20 cellular contexts compared by ENCODE assay signal in genomic region chr10:93954726-93955363, GRCh38. TPM values are rescaled to one million over a fixed set of nuclear protein-coding genes. Genes with fewer than 3 reads are reported as not detected.
DNase-seq lines count a peak whose midpoint lies in the region; ATAC-seq, FAIRE-seq and TF ChIP-seq lines count a peak whose summit lies in the region.
"Had no signal": no experiment of that assay in that cellular context is flagged by ENCODE, and none has a peak within 500 bp of the region (broad histone marks: within the 10 kb centered on the region; RNA-seq: fewer than 3 reads in every experiment).

No MANE protein-coding gene starts in this region.

- no peak overlapping the region for H3K4me2 ChIP-seq in endothelial cell of umbilical vein (ENCODE audit: insufficient read depth, low read length)
- H3K4me2 ChIP-seq: neural progenitor cell had no signal

- CTCF ChIA-PET in endothelial cell of umbilical vein (lab: Charles Lee), result interaction anchor here (1.2 kb wide), 2 partner anchors 9 to 20 kb away, joined by 4 to 7 read pairs; no protein-coding TSS in a partner anchor

- TF ChIP-seq EP300 in esophagus muscularis mucosa (IDR thresholded peaks at IDR 0.05), result no peak

- no peak for ATAC-seq in GM18502 (IDR thresholded peaks at IDR 0.05; ENCODE audit: poor library complexity, unreplicated experiment)
- ATAC-seq: activated CD8-positive, alpha-beta memory T cell treated with anti-CD3 and anti-CD28 coated beads, Interleukin-2, amount 10 ng/mL, durations not matched to agents 7 days and 5 days; heart right ventricle; T-cell had no signal

- peak; percentile 92 for FAIRE-seq in RCC 7860 (lab: Jason Lieb, UNC)
- no peak for FAIRE-seq in endothelial cell of umbilical vein (lab: Jason Lieb, UNC)
- FAIRE-seq: colon had no signal

- TF ChIP-seq CTCF in endothelial cell of umbilical vein (IDR thresholded peaks at IDR 0.05; ENCODE audit: extremely low read depth in 1 of 2, insufficient read depth in 1 of 2, low read depth in 1 of 2, low read length in 2 of 2), result no peak
- no peak for TF ChIP-seq CTCF in esophagus muscularis mucosa (IDR thresholded peaks at IDR 0.05)

- H3K9me1 ChIP-seq in endothelial cell of umbilical vein (replicated peaks; ENCODE audit: control insufficient read depth, extremely low read depth, insufficient read depth, low read length), result no peaks in the 10 kb centered on the region

- H3K79me2 ChIP-seq in endothelial cell of umbilical vein (ENCODE audit: control insufficient read depth, insufficient read depth, low read length), result no peaks in the 10 kb centered on the region

- intact Hi-C loops in endothelial cell of umbilical vein (cut with micrococcal nuclease), result no loop called here
- intact Hi-C loops in esophagus muscularis mucosa (cut with DNase I), result no loop called here

- H3K4me3 ChIP-seq in endothelial cell of umbilical vein (replicated peaks in 1 of 3; ENCODE audit: insufficient read depth in 1 of 3, low read depth in 1 of 3, low read length in 3 of 3), result no peak overlapping the region
- no peak overlapping the region for H3K4me3 ChIP-seq in esophagus muscularis mucosa
- H3K4me3 ChIP-seq: heart right ventricle, neural progenitor cell, Peyer's patch had no signal

- H3K36me3 ChIP-seq in endothelial cell of umbilical vein (ENCODE audit: control insufficient read depth in 2 of 2, extremely low read depth in 1 of 2, insufficient read depth in 2 of 2, low read length in 2 of 2), result no peaks in the 10 kb centered on the region
- no peaks in the 10 kb centered on the region for H3K36me3 ChIP-seq in esophagus muscularis mucosa
- H3K36me3 ChIP-seq: BE2C, heart right ventricle, neural progenitor cell, Peyer's patch had no signal

- TF ChIP-seq POLR2A in endothelial cell of umbilical vein (IDR thresholded peaks at IDR 0.05; ENCODE audit: low read depth, low read length) (no peak), esophagus muscularis mucosa (IDR thresholded peaks at IDR 0.05; ENCODE audit: low read depth) (no peak)

- 91% methylated on average over 5 of the region's 5 CpGs for WGBS in esophagus muscularis mucosa

- H3K27ac ChIP-seq in endothelial cell of umbilical vein (ENCODE audit: insufficient read depth, low read depth, low read length) (no peak overlapping the region), esophagus muscularis mucosa (replicated peaks in 1 of 4) (no peak overlapping the region)
- H3K27ac ChIP-seq: heart right ventricle, neural progenitor cell, Peyer's patch had no signal

- no peaks in the 10 kb centered on the region for H4K20me1 ChIP-seq in endothelial cell of umbilical vein (replicated peaks; ENCODE audit: control insufficient read depth, extremely low read depth, insufficient read depth, low read length)

- DNase-seq in GM04503 (ENCODE audit: low read depth) (peak; percentile 13), RCC 7860 (ENCODE audit: low spot score) (peak; percentile 60), endothelial cell of umbilical vein (ENCODE audit: low read depth, low spot score) (no peak), renal cortical epithelial cell (ENCODE audit: low read depth) (peak; percentile 6), esophagus muscularis mucosa (ENCODE audit: extremely low spot score) (no peak), H4 (ENCODE audit: low spot score) (no peak), GM03348 (ENCODE audit: low spot score) (no peak)
- DNase-seq: activated CD8-positive, alpha-beta memory T cell treated with anti-CD3 and anti-CD28 coated beads, Interleukin-2, amount 10 ng/mL, durations not matched to agents 7 days and 5 days; activated effector memory CD4-positive, alpha-beta T cell treated with Interleukin-2 at 50 U/mL for 16 hours; amygdala; BE2C; heart right ventricle; midbrain; NCI-H748 treated with DMSO at 0.1 percent for 48 hours; Peyer's patch; retina; T-cell had no signal

- H3K9me3 ChIP-seq in endothelial cell of umbilical vein (replicated peaks; ENCODE audit: control insufficient read depth, insufficient read depth, low read length), result no peaks in the 10 kb centered on the region
- H3K9me3 ChIP-seq in esophagus muscularis mucosa, result no peaks in the 10 kb centered on the region
- H3K9me3 ChIP-seq: BE2C, heart right ventricle, Peyer's patch had no signal

- POLR2A ChIA-PET in endothelial cell of umbilical vein (lab: Charles Lee), result no interaction called here

- H2AFZ ChIP-seq in endothelial cell of umbilical vein (ENCODE audit: low read depth, low read length), result no peak overlapping the region
- H2AFZ ChIP-seq: neural progenitor cell had no signal

- BruUV-seq in endothelial cell of umbilical vein (replicated peaks; lab: Mats Ljungman, UMichigan), result no TSS peak

- H3K4me1 ChIP-seq in endothelial cell of umbilical vein (ENCODE audit: control insufficient read depth, extremely low read depth, insufficient read depth, low read length) (no peaks in the 10 kb centered on the region), esophagus muscularis mucosa (no peaks in the 10 kb centered on the region)
- H3K4me1 ChIP-seq: BE2C, neural progenitor cell, Peyer's patch had no signal

- dilution Hi-C loops in endothelial cell of umbilical vein (cut with MboI; ENCODE audit: extremely low pct_ligation_motif_present, low sequenced_read_pairs), result no loop called here

- H3K27me3 ChIP-seq in endothelial cell of umbilical vein (ENCODE audit: control insufficient read depth in 2 of 2, insufficient read depth in 2 of 2, low read length in 2 of 2), result no peaks in the 10 kb centered on the region
- no peaks in the 10 kb centered on the region for H3K27me3 ChIP-seq in esophagus muscularis mucosa
- H3K27me3 ChIP-seq: BE2C, heart right ventricle, neural progenitor cell, Peyer's patch had no signal

- no peak overlapping the region for H3K9ac ChIP-seq in endothelial cell of umbilical vein (replicated peaks; ENCODE audit: extremely low read depth, insufficient read depth, low read length)
- H3K9ac ChIP-seq: neural progenitor cell had no signal

TF ChIP-seq in endothelial cell of umbilical vein, 7 proteins besides CTCF, POLR2A, EP300 and RAD21:
- no peak for TF ChIP-seq MAX (IDR thresholded peaks at IDR 0.05; ENCODE audit: insufficient read depth, insufficient read length)
- peak; percentile 88 for TF ChIP-seq FOS (IDR thresholded peaks at IDR 0.05; ENCODE audit: borderline replicate concordance, insufficient read depth, low read length)
- no peak for TF ChIP-seq GATA2 (IDR thresholded peaks at IDR 0.05; ENCODE audit: insufficient read depth, insufficient read length, low read depth, low read length)

RNA-seq across cellular contexts. Expression of gene PLCE1, which starts 38.9 kb away (rescaled TPM):
- total RNA-seq in endothelial cell of umbilical vein (0.04 and 0.05 TPM in 2 replicates), renal cortical epithelial cell (1.4 and 4.4 TPM in 2 replicates), esophagus muscularis mucosa (10 to 100 TPM; 17.7 to 26.7 (median 20.8) TPM)
- polyA plus RNA-seq in endothelial cell of umbilical vein, result 0.01 and 0.02 TPM in 2 replicates
- 0.01 TPM in 2 replicates for polyA plus RNA-seq in endothelial cell of umbilical vein (2011; cell fraction: cytosol; rRNA removed)
- 0.01 TPM in 2 replicates for polyA plus RNA-seq in endothelial cell of umbilical vein (2011; cell fraction: nucleus; rRNA removed)
- 0.33 and 0.35 TPM in 2 replicates for polyA plus RNA-seq in endothelial cell of umbilical vein (2012)
- polyA minus RNA-seq in endothelial cell of umbilical vein, result 0.06 and 0.17 TPM in 2 replicates
- 0.31 TPM for polyA minus RNA-seq in endothelial cell of umbilical vein (2011; cell fraction: cytosol; rRNA and poly(A)+ RNA removed)
- polyA minus RNA-seq in endothelial cell of umbilical vein (2011; cell fraction: nucleus; rRNA and poly(A)+ RNA removed), result 0.05 TPM in 1 of 2 replicates, not detected in the other
- total RNA-seq in H4 (2014; rRNA removed; shearing (Covaris generic)), result 0.80 and 1.2 TPM in 2 replicates

Comparison
In these comparisons a context has a peak if more than half of its experiments do, and no peak if none do; other contexts are left out.
1. DNase-seq: peak in GM04503 (single experiment), RCC 7860 (single experiment) and renal cortical epithelial cell (single experiment); none in endothelial cell of umbilical vein (single experiment), esophagus muscularis mucosa (single experiment), H4 (single experiment) and GM03348 (single experiment).